ENCODE assay signal across 28 cellular contexts in genomic region chr1:195335541-195335940, GRCh38.
"Had no signal": no experiment of that assay in that cellular context is flagged by ENCODE, and none has a peak within 500 bp of the region (broad histone marks: within the 10 kb centered on the region; RNA-seq: fewer than 3 reads in every experiment).

No MANE protein-coding gene starts in this region.

- H3K4me1 ChIP-seq: left lung, right atrium auricular region, spleen had no signal

- H3K36me3 Mint-ChIP-seq: activated naive CD4-positive, alpha-beta T cell treated with anti-CD3 and anti-CD28 coated beads, Interleukin-2, amount 10 ng/mL, durations not matched to agents 7 days and 5 days; naive thymus-derived CD4-positive, alpha-beta T cell; T-cell; WTC11 had no signal

- H3K27me3 ChIP-seq: brain microvascular endothelial cell, hepatocyte, left lung, right atrium auricular region, spleen had no signal

- H3K27ac ChIP-seq: brain microvascular endothelial cell, hepatocyte, left lung, right atrium auricular region, spleen had no signal

- H3K4me1 Mint-ChIP-seq: activated CD4-positive, alpha-beta T cell treated with anti-CD3 and anti-CD28 coated beads for 36 hours; activated naive CD4-positive, alpha-beta T cell treated with anti-CD3 and anti-CD28 coated beads, Interleukin-2, amount 10 ng/mL, durations not matched to agents 7 days and 5 days; immature natural killer cell; naive thymus-derived CD4-positive, alpha-beta T cell; T-cell had no signal

- DNase-seq: activated CD4-positive, alpha-beta T cell treated with anti-CD3 and anti-CD28 coated beads for 36 hours; activated CD4-positive, alpha-beta T cell treated with anti-CD3 and anti-CD28 coated beads, Interleukin-2, amount 50 U/mL, for 4 hours; activated CD8-positive, alpha-beta memory T cell treated with anti-CD3 and anti-CD28 coated beads for 24 hours; activated CD8-positive, alpha-beta memory T cell treated with anti-CD3 and anti-CD28 coated beads, Interleukin-2, amount 50 U/mL, for 4 hours; activated effector memory CD4-positive, alpha-beta T cell treated with anti-CD3 and anti-CD28 coated beads, Interleukin-2, amount 50 U/mL, for 16 hours; activated naive CD4-positive, alpha-beta T cell treated with anti-CD3 and anti-CD28 coated beads, Interleukin-2, amount 10 ng/mL, durations not matched to agents 7 days and 5 days; activated T-cell treated with anti-CD3 and anti-CD28 coated beads, Interleukin-2, amount 50 U/mL, for 72 hours; anterior cingulate cortex; brain microvascular endothelial cell; caudate nucleus; effector CD4-positive, alpha-beta T cell; erythroblast; glutamatergic neuron; immature natural killer cell; left lung; naive thymus-derived CD4-positive, alpha-beta T cell; spleen; stimulated activated CD4-positive, alpha-beta T cell treated with anti-CD3 and anti-CD28 coated beads, Interleukin-4, amount 100 ng/mL, for 1 hour; stimulated activated naive CD8-positive, alpha-beta T cell treated with anti-CD3 and anti-CD28 coated beads, Interleukin-15, Interleukin-2, amounts not matched to agents 100 U/mL and 50 U/mL, for 24 hours; T-cell had no signal

- H3K4me3 Mint-ChIP-seq: activated CD4-positive, alpha-beta T cell treated with anti-CD3 and anti-CD28 coated beads for 36 hours; activated naive CD4-positive, alpha-beta T cell treated with anti-CD3 and anti-CD28 coated beads, Interleukin-2, amount 10 ng/mL, durations not matched to agents 7 days and 5 days; activated T-cell treated with anti-CD3 and anti-CD28 coated beads, Interleukin-2, amount 50 U/mL, for 72 hours; dendritic cell treated with granulocyte-macrophage colony-stimulating factor and Interleukin-4, amounts not matched to agents 40 ng/mL and 50 ng/mL, for 4 days; immature natural killer cell; naive thymus-derived CD4-positive, alpha-beta T cell; neural crest cell; T-cell; T-helper 2 cell treated with Interferon-gamma antibody and Interleukin-4, amounts not matched to agents 5 μg/mL and 100 μg/mL, for 36 hours; WTC11 had no signal

- H3K27ac Mint-ChIP-seq: activated CD4-positive, alpha-beta T cell treated with anti-CD3 and anti-CD28 coated beads for 36 hours; activated naive CD4-positive, alpha-beta T cell treated with anti-CD3 and anti-CD28 coated beads, Interleukin-2, amount 10 ng/mL, durations not matched to agents 7 days and 5 days; activated T-cell treated with anti-CD3 and anti-CD28 coated beads, Interleukin-2, amount 50 U/mL, for 72 hours; dendritic cell treated with granulocyte-macrophage colony-stimulating factor and Interleukin-4, amounts not matched to agents 40 ng/mL and 50 ng/mL, for 4 days; immature natural killer cell; naive thymus-derived CD4-positive, alpha-beta T cell; progenitor cell of endocrine pancreas; T-cell; T-helper 2 cell treated with Interferon-gamma antibody and Interleukin-4, amounts not matched to agents 5 μg/mL and 100 μg/mL, for 36 hours; WTC11 had no signal

- H3K4me3 ChIP-seq: hepatocyte, left lung, lung, right atrium auricular region, spleen had no signal

- H3K9me3 Mint-ChIP-seq: activated naive CD4-positive, alpha-beta T cell treated with anti-CD3 and anti-CD28 coated beads, Interleukin-2, amount 10 ng/mL, durations not matched to agents 7 days and 5 days; T-helper 2 cell treated with Interferon-gamma antibody and Interleukin-4, amounts not matched to agents 5 μg/mL and 100 μg/mL, for 36 hours; WTC11 had no signal

- ATAC-seq: activated CD4-positive, alpha-beta T cell treated with anti-CD3 and anti-CD28 coated beads for 36 hours; activated T-cell treated with anti-CD3 and anti-CD28 coated beads, Interleukin-2, amount 50 U/mL, for 72 hours; left lung; naive thymus-derived CD4-positive, alpha-beta T cell; stimulated activated naive CD8-positive, alpha-beta T cell treated with anti-CD3 and anti-CD28 coated beads, Interleukin-15, Interleukin-2, amounts not matched to agents 100 U/mL and 50 U/mL, for 24 hours; T-cell; WTC11 had no signal

- H3K9me3 ChIP-seq: left lung, right atrium auricular region, spleen had no signal

- H3K27me3 Mint-ChIP-seq: activated CD4-positive, alpha-beta T cell treated with anti-CD3 and anti-CD28 coated beads for 36 hours; activated naive CD4-positive, alpha-beta T cell treated with anti-CD3 and anti-CD28 coated beads, Interleukin-2, amount 10 ng/mL, durations not matched to agents 7 days and 5 days; dendritic cell treated with granulocyte-macrophage colony-stimulating factor and Interleukin-4, amounts not matched to agents 40 ng/mL and 50 ng/mL, for 4 days; naive thymus-derived CD4-positive, alpha-beta T cell; progenitor cell of endocrine pancreas; T-cell had no signal

- H3K36me3 ChIP-seq: brain microvascular endothelial cell, left lung, right atrium auricular region, spleen had no signal
